Comparison of ENCODE assay signal across 8 cellular contexts in genomic region chr14:74611672-74612345, GRCh38. TPM values are rescaled to one million over a fixed set of nuclear protein-coding genes. Genes with fewer than 3 reads are reported as not detected.
DNase-seq lines count a peak whose midpoint lies in the region; ATAC-seq, FAIRE-seq and TF ChIP-seq lines count a peak whose summit lies in the region.

Gene LTBP2 (minus strand): TSS chr14:74612237. CDS start chr14:74611944, 293 bp downstream.

- H3K27ac Mint-ChIP-seq in activated T-helper 1 cell treated with anti-CD3 and anti-CD28 coated beads, Interleukin-12 subunit alpha, Interleukin-12 subunit beta, Interleukin-2, Interleukin-4 antibody, amounts not matched to agents 30 ng/mL and 10 ng/mL and 1 ng/mL, durations not matched to agents 14 hours and 24 hours and 36 hours = no peak within 1 kb of the TSS

- peak within 1 kb of the TSS; percentile 73 for H3K4me3 Mint-ChIP-seq in activated T-helper 1 cell treated with anti-CD3 and anti-CD28 coated beads, Interleukin-12 subunit alpha, Interleukin-12 subunit beta, Interleukin-2, Interleukin-4 antibody, amounts not matched to agents 30 ng/mL and 10 ng/mL and 1 ng/mL, durations not matched to agents 14 hours and 24 hours and 36 hours

- H3K36me3 ChIP-seq in pancreas = no peaks in the 10 kb centered on the region

- DNase-seq in HCEC 1CT (peak; percentile 16), glomerular endothelial cell (ENCODE audit: extremely low read depth, low read depth, low spot score) (no peak), pancreas (peak in 1 of 6 donors; percentile 72), T1000 (lab: John Stamatoyannopoulos, UW) (no peak), OCI-M1 (lab: John Stamatoyannopoulos, UW) (no peak), NCI-H146 treated with DMSO at 0.1 percent for 48 hours (lab: John Stamatoyannopoulos, UW; ENCODE audit: unreplicated experiment) (no peak)
- DNase-seq in activated T-helper 1 cell treated with anti-CD3 and anti-CD28 coated beads, Interleukin-12 subunit alpha, Interleukin-12 subunit beta, Interleukin-2, Interleukin-4 antibody, amounts not matched to agents 30 ng/mL and 10 ng/mL and 1 ng/mL, durations not matched to agents 14 hours and 24 hours and 36 hours (ENCODE audit: low spot score) = no peak

- peaks cover 48% of the 10 kb centered on the region for H3K27me3 Mint-ChIP-seq in activated T-helper 1 cell treated with anti-CD3 and anti-CD28 coated beads, Interleukin-12 subunit alpha, Interleukin-12 subunit beta, Interleukin-2, Interleukin-4 antibody, amounts not matched to agents 30 ng/mL and 10 ng/mL and 1 ng/mL, durations not matched to agents 14 hours and 24 hours and 36 hours (ENCODE audit: insufficient read depth)

- peak within 1 kb of the TSS; percentile 51 to 82 (median 66) for H3K4me3 ChIP-seq in pancreas

- no peaks in the 10 kb centered on the region for H3K36me3 Mint-ChIP-seq in activated T-helper 1 cell treated with anti-CD3 and anti-CD28 coated beads, Interleukin-12 subunit alpha, Interleukin-12 subunit beta, Interleukin-2, Interleukin-4 antibody, amounts not matched to agents 30 ng/mL and 10 ng/mL and 1 ng/mL, durations not matched to agents 14 hours and 24 hours and 36 hours (ENCODE audit: low read depth)

- H3K27ac ChIP-seq in 22Rv1 = peak within 1 kb of the TSS; percentile 13; the same call in 1 of the 2 replicates
- no peak within 1 kb of the TSS for H3K27ac ChIP-seq in pancreas

- H3K4me1 Mint-ChIP-seq in activated T-helper 1 cell treated with anti-CD3 and anti-CD28 coated beads, Interleukin-12 subunit alpha, Interleukin-12 subunit beta, Interleukin-2, Interleukin-4 antibody, amounts not matched to agents 30 ng/mL and 10 ng/mL and 1 ng/mL, durations not matched to agents 14 hours and 24 hours and 36 hours (ENCODE audit: low read depth) = peaks cover 44% of the 10 kb centered on the region

- H3K9me3 ChIP-seq in pancreas = no peaks in the 10 kb centered on the region

- H3K9me3 Mint-ChIP-seq in activated T-helper 1 cell treated with anti-CD3 and anti-CD28 coated beads, Interleukin-12 subunit alpha, Interleukin-12 subunit beta, Interleukin-2, Interleukin-4 antibody, amounts not matched to agents 30 ng/mL and 10 ng/mL and 1 ng/mL, durations not matched to agents 14 hours and 24 hours and 36 hours = no peaks in the 10 kb centered on the region

- no peaks in the 10 kb centered on the region for H3K27me3 ChIP-seq in pancreas

- ATAC-seq in pancreas = peak; percentile 29 to 39 (median 34)

- peaks cover 0 to 13% (median 8%) of the 10 kb centered on the region in 3 donors for H3K4me1 ChIP-seq in pancreas

- intact Hi-C loops in activated T-helper 1 cell treated with anti-CD3 and anti-CD28 coated beads, Interleukin-12 subunit alpha, Interleukin-12 subunit beta, Interleukin-2, Interleukin-4 antibody, amounts not matched to agents 30 ng/mL and 10 ng/mL and 1 ng/mL, durations not matched to agents 14 hours and 24 hours and 36 hours (cut with micrococcal nuclease) = loop anchor here (1.0 kb wide), 1 partner anchor 250 kb away; no protein-coding TSS in a partner anchor
- intact Hi-C loops in pancreas (cut with DNase I) = loop anchor here in 1 of 3 donors (10.0 kb wide), 1 partner anchor 193 kb away; no protein-coding TSS in a partner anchor

- TF ChIP-seq CTCF in 22Rv1 (IDR thresholded peaks at IDR 0.05) (no peak), pancreas (IDR thresholded peaks at IDR 0.05) (no peak)

- 5 to 6% methylated on average over 60 to 70 of the region's 70 CpGs for WGBS in pancreas, 2 donors

- FAIRE-seq in pancreas (lab: Jason Lieb, UNC) = no peak

RNA-seq across cellular contexts. Expression of gene LTBP2, which starts in this region (rescaled TPM):
- 0.05 and 0.24 TPM in 2 replicates for total RNA-seq in activated T-helper 1 cell treated with anti-CD3 and anti-CD28 coated beads, Interleukin-12 subunit alpha, Interleukin-12 subunit beta, Interleukin-2, Interleukin-4 antibody, amounts not matched to agents 30 ng/mL and 10 ng/mL and 1 ng/mL, durations not matched to agents 14 hours and 24 hours and 36 hours
- total RNA-seq in glomerular endothelial cell (251 and 261 TPM in 2 replicates), pancreas (10 to 100 TPM in 2 of 6 donors, 1 to 10 TPM in 4; 3.3 to 18.1 (median 5.5) TPM)
- 1 to 10 TPM; 1.8 to 2.5 TPM for polyA plus RNA-seq in pancreas

Comparison
In these comparisons a context has a peak if more than half of its experiments do, and no peak if none do; other contexts are left out.
1. RNA of gene LTBP2 (total RNA-seq): 251 to 261 TPM in glomerular endothelial cell; 3.3 to 18.1 TPM in pancreas and 0.05 to 0.24 TPM in activated T-helper 1 cell treated with anti-CD3 and anti-CD28 coated beads, Interleukin-12 subunit alpha, Interleukin-12 subunit beta, Interleukin-2, Interleukin-4 antibody, amounts not matched to agents 30 ng/mL and 10 ng/mL and 1 ng/mL, durations not matched to agents 14 hours and 24 hours and 36 hours; every median in the first group is over 10 times any median in the second.